ENCODE assay signal across 12 cellular contexts in genomic region chr4:26157541-26157940, GRCh38.
"Had no signal": no experiment of that assay in that cellular context is flagged by ENCODE, and none has a peak within 500 bp of the region (broad histone marks: within the 10 kb centered on the region; RNA-seq: fewer than 3 reads in every experiment).

No MANE protein-coding gene starts in this region.

- H3K36me3 ChIP-seq: ascending aorta, pancreas, sigmoid colon, thoracic aorta had no signal

- H3K4me3 ChIP-seq: ascending aorta, lung, pancreas, sigmoid colon, thoracic aorta had no signal

- H3K4me1 ChIP-seq: ascending aorta, pancreas, sigmoid colon had no signal

- H3K27me3 Mint-ChIP-seq: activated CD4-positive, alpha-beta memory T cell treated with anti-CD3 and anti-CD28 coated beads, Interleukin-2, amount 10 ng/mL, durations not matched to agents 7 days and 5 days; effector memory CD8-positive, alpha-beta T cell had no signal

- H3K27ac ChIP-seq: ascending aorta, pancreas, sigmoid colon, thoracic aorta had no signal

- H3K9me3 ChIP-seq: ascending aorta, pancreas, sigmoid colon, thoracic aorta had no signal

- H3K27me3 ChIP-seq: ascending aorta, pancreas, sigmoid colon had no signal

- H3K27ac Mint-ChIP-seq: effector memory CD8-positive, alpha-beta T cell had no signal

- H3K4me3 Mint-ChIP-seq: activated CD4-positive, alpha-beta memory T cell treated with anti-CD3 and anti-CD28 coated beads, Interleukin-2, amount 10 ng/mL, durations not matched to agents 7 days and 5 days; effector memory CD8-positive, alpha-beta T cell had no signal

- DNase-seq: activated CD4-positive, alpha-beta memory T cell treated with anti-CD3 and anti-CD28 coated beads, Interleukin-2, amount 10 ng/mL, durations not matched to agents 7 days and 5 days; activated T-cell treated with anti-CD3 and anti-CD28 coated beads, Interleukin-2, amount 50 U/mL, for 48 hours; dermis blood vessel endothelial cell; effector memory CD8-positive, alpha-beta T cell; islet precursor cell; midbrain; pancreas; sigmoid colon; stimulated activated CD4-positive, alpha-beta T cell treated with anti-CD3 and anti-CD28 coated beads, Interleukin-1b, Interleukin-23, amount 100 ng/mL, for 48 hours had no signal

- H3K9me3 Mint-ChIP-seq: effector memory CD8-positive, alpha-beta T cell had no signal
